17 cellular contexts compared by ENCODE assay signal in genomic region chr6:117288083-117288715, GRCh38. TPM values are rescaled to one million over a fixed set of nuclear protein-coding genes. Genes with fewer than 3 reads are reported as not detected.
DNase-seq lines count a peak whose midpoint lies in the region; ATAC-seq, FAIRE-seq and TF ChIP-seq lines count a peak whose summit lies in the region.
"Had no signal": no experiment of that assay in that cellular context is flagged by ENCODE, and none has a peak within 500 bp of the region (broad histone marks: within the 10 kb centered on the region; RNA-seq: fewer than 3 reads in every experiment).

No MANE protein-coding gene starts in this region.

- H3K4me3 Mint-ChIP-seq in astrocyte (ENCODE audit: unreplicated experiment): no peak overlapping the region
- H3K4me3 Mint-ChIP-seq: CD4-positive, CD25-positive, alpha-beta regulatory T cell had no signal

- no peak overlapping the region for H2AFZ ChIP-seq in astrocyte (ENCODE audit: low read depth, low read length)

- H3K36me3 ChIP-seq in MG63 (no peaks in the 10 kb centered on the region), astrocyte (ENCODE audit: insufficient read depth, low read length) (no peaks in the 10 kb centered on the region), psoas muscle (ENCODE audit: insufficient read depth in 1 of 2, low read depth in 1 of 2) (no peaks in the 10 kb centered on the region)
- H3K36me3 ChIP-seq: BLaER1 treated with 17β-estradiol and CSF1 and Interleukin-3, amounts not matched to agents 10 nM and 100 nM had no signal

- H3K27ac ChIP-seq in astrocyte (ENCODE audit: low read depth, low read length) (no peak overlapping the region), psoas muscle (peak overlapping the region; percentile 90)
- H3K27ac ChIP-seq: BLaER1 treated with 17β-estradiol and CSF1 and Interleukin-3, amounts not matched to agents 10 nM and 100 nM had no signal

- H3K4me3 ChIP-seq in MG63 (no peak overlapping the region), astrocyte (ENCODE audit: insufficient read depth, low read depth, low read length) (no peak overlapping the region), psoas muscle (peak overlapping the region; percentile 47)
- H3K4me3 ChIP-seq: BLaER1 treated with 17β-estradiol and CSF1 and Interleukin-3, amounts not matched to agents 10 nM and 100 nM had no signal

- H3K4me1 Mint-ChIP-seq in astrocyte (ENCODE audit: low read depth, unreplicated experiment): peaks cover 3% of the 10 kb centered on the region
- H3K4me1 Mint-ChIP-seq: CD4-positive, CD25-positive, alpha-beta regulatory T cell had no signal

- no peaks in the 10 kb centered on the region for H3K4me1 ChIP-seq in astrocyte (ENCODE audit: insufficient read depth, low read length)
- H3K4me1 ChIP-seq in psoas muscle: peaks cover 28% of the 10 kb centered on the region
- H3K4me1 ChIP-seq: BLaER1 treated with 17β-estradiol and CSF1 and Interleukin-3, amounts not matched to agents 10 nM and 100 nM had no signal

- H3K27me3 ChIP-seq in MG63 (no peaks in the 10 kb centered on the region), astrocyte (ENCODE audit: insufficient read depth, low read length) (peaks cover 3% of the 10 kb centered on the region), psoas muscle (ENCODE audit: insufficient read depth in 3 of 3, low read length in 2 of 3) (no peaks in the 10 kb centered on the region)
- H3K27me3 ChIP-seq: BLaER1 treated with 17β-estradiol and CSF1 and Interleukin-3, amounts not matched to agents 10 nM and 100 nM had no signal

- H3K27ac Mint-ChIP-seq in astrocyte (ENCODE audit: unreplicated experiment): no peak overlapping the region
- H3K27ac Mint-ChIP-seq: CD4-positive, CD25-positive, alpha-beta regulatory T cell had no signal

- no peaks in the 10 kb centered on the region for H4K20me1 ChIP-seq in astrocyte (ENCODE audit: insufficient read depth, low read length)
- H4K20me1 ChIP-seq: BLaER1 treated with 17β-estradiol and CSF1 and Interleukin-3, amounts not matched to agents 10 nM and 100 nM had no signal

- intact Hi-C loops in psoas muscle (cut with DNase I): no loop called here

- 28 to 47% (median 33%) methylated on average over 3 of the region's 3 CpGs for WGBS in psoas muscle, 3 donors

- H3K36me3 Mint-ChIP-seq in astrocyte (ENCODE audit: low read depth, unreplicated experiment): no peaks in the 10 kb centered on the region
- H3K36me3 Mint-ChIP-seq: CD4-positive, CD25-positive, alpha-beta regulatory T cell had no signal

- H3K79me2 ChIP-seq in astrocyte (ENCODE audit: insufficient read depth, low read length): no peaks in the 10 kb centered on the region

- H3K9me3 ChIP-seq in MG63: no peaks in the 10 kb centered on the region
- H3K9me3 ChIP-seq in astrocyte (ENCODE audit: insufficient read depth, low read depth, low read length): no peaks in the 10 kb centered on the region
- no peaks in the 10 kb centered on the region for H3K9me3 ChIP-seq in psoas muscle
- H3K9me3 ChIP-seq: BLaER1 treated with 17β-estradiol and CSF1 and Interleukin-3, amounts not matched to agents 10 nM and 100 nM had no signal

- peak; percentile 55 to 76 (median 70) for ATAC-seq in psoas muscle

- no peak overlapping the region for H3K4me2 ChIP-seq in astrocyte (ENCODE audit: low read length)
- H3K4me2 ChIP-seq: BLaER1 treated with 17β-estradiol and CSF1 and Interleukin-3, amounts not matched to agents 10 nM and 100 nM had no signal

- H3K27me3 Mint-ChIP-seq in astrocyte (ENCODE audit: low read depth, unreplicated experiment): peaks cover 2% of the 10 kb centered on the region

- no peak for FAIRE-seq in astrocyte (lab: Jason Lieb, UNC)
- FAIRE-seq: G401.6, GM12891, H1 had no signal

- DNase-seq in H4 (ENCODE audit: low spot score) (peak; percentile 58), MG63 (peak; percentile 13), astrocyte (ENCODE audit: low read depth) (peak; percentile 18), psoas muscle (no peak), DMS53 (lab: John Stamatoyannopoulos, UW) (no peak), SKM-1 treated with dmso at 0.1 percent for 144 hours (lab: John Stamatoyannopoulos, UW; ENCODE audit: unreplicated experiment) (no peak), OCI-M1 (lab: John Stamatoyannopoulos, UW) (no peak)
- no peak for DNase-seq in activated CD4-positive, alpha-beta T cell treated with anti-CD3 and anti-CD28 coated beads for 4 hours
- DNase-seq: ACHN; CD4-positive, CD25-positive, alpha-beta regulatory T cell; EL; HCEC 1CT had no signal

- H3K9me3 Mint-ChIP-seq in astrocyte (ENCODE audit: unreplicated experiment): no peaks in the 10 kb centered on the region

- H3K9ac ChIP-seq in astrocyte (ENCODE audit: low read length): no peak overlapping the region
- H3K9ac ChIP-seq: BLaER1 treated with 17β-estradiol and CSF1 and Interleukin-3, amounts not matched to agents 10 nM and 100 nM had no signal

- no peak for TF ChIP-seq CTCF in astrocyte (IDR thresholded peaks at IDR 0.05; ENCODE audit: insufficient read depth, low read depth, low read length)
- no peak for TF ChIP-seq CTCF in psoas muscle (IDR thresholded peaks at IDR 0.05)

RNA-seq across cellular contexts. Expression of gene VGLL2, which starts 22.8 kb away (rescaled TPM):
- 0.08 and 0.50 TPM in 2 replicates for total RNA-seq in H4 (2014; rRNA removed; shearing (Covaris generic))
- not detected in 2 replicates for total RNA-seq in MG63 (2014; rRNA removed; shearing (Covaris generic); ENCODE audit: low replicate concordance)
- total RNA-seq in astrocyte: 1.2 and 1.7 TPM in 2 replicates
- 100 to 1,000 TPM in 1 of 4 donors, 10 to 100 TPM in 3; 60.2 to 108 (median 83.4) TPM for total RNA-seq in psoas muscle
- 10 to 100 TPM; 13.1 to 88.1 (median 27.4) TPM for polyA plus RNA-seq in psoas muscle
- total RNA-seq: A172; CD4-positive, CD25-positive, alpha-beta regulatory T cell; H1 had no signal
- polyA plus RNA-seq: CD4-positive, CD25-positive, alpha-beta regulatory T cell; H1 had no signal

Comparison
In these comparisons a context has a peak if more than half of its experiments do, and no peak if none do; other contexts are left out.
1. DNase-seq: peak in H4 (single experiment), MG63 (single experiment) and astrocyte (single experiment); none in psoas muscle (0 of 2), DMS53 (single experiment), SKM-1 treated with dmso at 0.1 percent for 144 hours (single experiment), OCI-M1 (single experiment) and activated CD4-positive, alpha-beta T cell treated with anti-CD3 and anti-CD28 coated beads for 4 hours (0 of 2).
2. RNA of gene VGLL2, which starts 22.8 kb away (total RNA-seq): 60.2 to 108 TPM in psoas muscle; 1.2 to 1.7 TPM in astrocyte, 0.08 to 0.50 TPM in H4 and not detected in MG63; every median in the first group is over 10 times any median in the second.